ENCODE assay signal across 8 cellular contexts in genomic region chr12:131896811-131897270, GRCh38. TPM values are rescaled to one million over a fixed set of nuclear protein-coding genes. Genes with fewer than 3 reads are reported as not detected.
A peak's percentile ranks its signal among the peaks of the same experiment; 100 is the strongest.
DNase-seq lines count a peak whose midpoint lies in the region; ATAC-seq and TF ChIP-seq lines count a peak whose summit lies in the region.

No MANE protein-coding gene starts in this region.

- no peaks in the 10 kb centered on the region for H3K27me3 ChIP-seq in DND-41 (ENCODE audit: insufficient read depth, low read length, poor library complexity)
- H3K27me3 ChIP-seq in gastroesophageal sphincter, result no peaks in the 10 kb centered on the region

- no peak for TF ChIP-seq EP300 in gastroesophageal sphincter (IDR thresholded peaks at IDR 0.05)

- H3K36me3 Mint-ChIP-seq in T-helper 17 cell (ENCODE audit: low read depth), result no peaks in the 10 kb centered on the region

- peak overlapping the region; percentile 93 for H3K4me3 Mint-ChIP-seq in T-helper 17 cell

- H3K27ac ChIP-seq in DND-41 (ENCODE audit: low read length) (peak overlapping the region; percentile 75), gastroesophageal sphincter (peak overlapping the region; percentile 48 to 97 (median 95))

- ATAC-seq in DND-41 (ENCODE audit: insufficient read depth, low read depth) (peak; percentile 72), T-helper 17 cell (no peak), gastroesophageal sphincter (no peak)

- intact Hi-C loops in posterior cingulate gyrus (cut with DNase I), result no loop called here

- H3K4me2 ChIP-seq in DND-41 (ENCODE audit: insufficient read depth, low read length), result peak overlapping the region; percentile 87

- WGBS in gastroesophageal sphincter (ENCODE audit: low coverage in 1 of 2), 2 donors, result 52% methylated on average over 5 of the region's 14 CpGs; no CpG with 5 or more reads in 1 of the 2 donors

- TF ChIP-seq CTCF in DND-41 (IDR thresholded peaks at IDR 0.05; ENCODE audit: borderline replicate concordance, extremely low read depth, low read length, poor library complexity, severe bottlenecking) (peak; percentile 5), gastroesophageal sphincter (IDR thresholded peaks at IDR 0.05) (no peak), GM10248 (IDR thresholded peaks at IDR 0.05; ENCODE audit: control extremely low read depth, extremely low read depth, low read depth, missing control alignments) (no peak)

- H3K79me2 ChIP-seq in DND-41 (ENCODE audit: insufficient read depth, low read length), result peaks cover 65% of the 10 kb centered on the region

- CTCF ChIA-PET in GM10248 (lab: Yijun Ruan, JAX), result no interaction called here

- H3K4me1 ChIP-seq in DND-41 (ENCODE audit: insufficient read depth, low read length), result peaks cover 34% of the 10 kb centered on the region
- peaks cover 0 to 72% (median 28%) of the 10 kb centered on the region in 3 donors for H3K4me1 ChIP-seq in gastroesophageal sphincter

- H3K36me3 ChIP-seq in DND-41 (ENCODE audit: insufficient read depth, low read length) (peaks cover 43% of the 10 kb centered on the region), gastroesophageal sphincter (peaks cover 0 to 26% of the 10 kb centered on the region in 2 donors)

- H3K9me3 ChIP-seq in DND-41 (ENCODE audit: insufficient read depth, low read length, severe bottlenecking) (no peaks in the 10 kb centered on the region), T-helper 17 cell (ENCODE audit: control insufficient read depth, low read length, poor library complexity, severe bottlenecking) (no peaks in the 10 kb centered on the region), gastroesophageal sphincter (no peaks in the 10 kb centered on the region)

- H3K4me1 Mint-ChIP-seq in T-helper 17 cell, result peaks cover 19% of the 10 kb centered on the region

- TF ChIP-seq POLR2A in gastroesophageal sphincter (IDR thresholded peaks at IDR 0.05), result no peak

- H3K27ac Mint-ChIP-seq in T-helper 17 cell, result peak overlapping the region; percentile 41

- no peaks in the 10 kb centered on the region for H3K27me3 Mint-ChIP-seq in T-helper 17 cell

- H3K4me3 ChIP-seq in DND-41 (ENCODE audit: low read depth in 1 of 2, low read length in 2 of 2) (peak overlapping the region; percentile 56 to 67; a peak in 2 of 4 replicates), gastroesophageal sphincter (peak overlapping the region in 1 of 2 donors; percentile 89)

- H2AFZ ChIP-seq in DND-41 (ENCODE audit: low read depth, low read length), result no peak overlapping the region

- H3K9ac ChIP-seq in DND-41 (ENCODE audit: low read depth, low read length), result peak overlapping the region; percentile 68

- peaks cover 45% of the 10 kb centered on the region for H4K20me1 ChIP-seq in DND-41 (ENCODE audit: insufficient read depth, low read length)

- POLR2A ChIA-PET in GM10248 (lab: Yijun Ruan, JAX), result interaction anchor here (0.6 kb wide), 1 partner anchor 55 kb away, joined by 3 read pairs; no protein-coding TSS in a partner anchor

- DNase-seq in DND-41 (peak; percentile 86), T-helper 17 cell (no peak), posterior cingulate gyrus (peak; percentile 75 to 97 (median 84)), NCI-H1417 (lab: John Stamatoyannopoulos, UW) (no peak), SKM-1 (lab: John Stamatoyannopoulos, UW; ENCODE audit: unreplicated experiment) (no peak), GM10248 (ENCODE audit: extremely low spot score) (no peak)
- DNase-seq in activated CD8-positive, alpha-beta memory T cell treated with anti-CD3 and anti-CD28 coated beads, Interleukin-2, amount 50 U/mL, for 4 hours, result no peak

RNA-seq across cellular contexts. Expression of gene ULK1, which starts 2.4 kb away (rescaled TPM):
- total RNA-seq in T-helper 17 cell (10 to 100 TPM; 91.9 to 97.2 TPM), gastroesophageal sphincter (10 to 100 TPM; 10.0 to 34.2 (median 21.8) TPM)

RNA-seq across cellular contexts. Expression of gene PUS1, which starts 32.2 kb away (rescaled TPM):
- total RNA-seq in T-helper 17 cell (10 to 100 TPM; 23.6 TPM), gastroesophageal sphincter (10 to 100 TPM in 2 of 4 donors, 1 to 10 TPM in 2; 7.2 to 28.2 (median 13.1) TPM)

RNA-seq across cellular contexts. Expression of gene EP400, which starts 52.9 kb away (rescaled TPM):
- 10 to 100 TPM; 67.4 to 79.0 TPM for total RNA-seq in T-helper 17 cell
- total RNA-seq in gastroesophageal sphincter, result 10 to 100 TPM; 12.6 to 28.0 (median 22.8) TPM

Comparison
In these comparisons a context has a peak if more than half of its experiments do, and no peak if none do; other contexts are left out.
1. DNase-seq: peak in DND-41 (single experiment) and posterior cingulate gyrus (10 of 10); none in T-helper 17 cell (0 of 3), NCI-H1417 (0 of 3), SKM-1 (single experiment), GM10248 (single experiment) and activated CD8-positive, alpha-beta memory T cell treated with anti-CD3 and anti-CD28 coated beads, Interleukin-2, amount 50 U/mL, for 4 hours (single experiment).